8 cellular contexts compared by ENCODE assay signal in the genomic region with DNA sequence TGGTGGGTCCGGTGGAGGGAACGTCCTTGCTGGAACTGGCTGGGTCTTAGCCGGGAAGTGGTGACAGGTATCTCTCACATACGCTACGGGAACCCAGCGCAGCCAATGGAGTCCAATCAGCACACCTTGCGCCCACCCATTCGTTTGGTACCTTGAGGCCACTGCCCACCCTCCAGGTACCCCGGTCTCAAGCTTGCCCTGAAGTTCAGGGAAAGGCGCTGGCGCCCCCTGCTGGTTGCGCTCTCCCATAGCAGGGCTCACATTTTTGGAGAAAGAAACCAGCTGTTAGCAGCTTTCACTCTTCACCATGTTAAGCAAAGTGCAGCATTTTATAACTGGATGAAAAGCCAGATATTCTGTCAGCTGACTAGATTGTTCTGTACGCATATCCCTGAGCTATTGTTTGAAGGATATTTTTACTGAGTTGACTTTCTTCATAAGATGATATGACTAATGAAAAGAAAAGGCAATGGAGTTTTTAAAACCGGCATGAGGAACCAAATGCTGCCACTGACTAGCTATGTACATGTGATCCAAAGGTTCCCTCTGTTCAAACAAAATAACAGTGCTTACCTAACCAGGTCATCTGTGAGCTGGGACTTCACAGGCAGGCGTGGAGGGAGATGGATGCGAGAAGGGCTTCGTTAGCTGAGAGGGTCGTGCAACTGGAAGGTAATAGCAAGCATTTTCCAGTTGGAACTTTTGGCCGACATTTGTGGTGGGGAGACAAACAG. TPM values are rescaled to one million over a fixed set of nuclear protein-coding genes. Genes with fewer than 3 reads are reported as not detected.
A peak's percentile ranks its signal among the peaks of the same experiment; 100 is the strongest.
DNase-seq lines count a peak whose midpoint lies in the region; ATAC-seq and TF ChIP-seq lines count a peak whose summit lies in the region.

No MANE protein-coding gene starts in this region.

- no peak overlapping the region for H3K9ac ChIP-seq in mammary epithelial cell (ENCODE audit: insufficient read depth, low read length)

- H3K27me3 Mint-ChIP-seq in activated CD8-positive, alpha-beta memory T cell treated with anti-CD3 and anti-CD28 coated beads, Interleukin-2, amount 10 ng/mL, durations not matched to agents 7 days and 5 days, result peaks cover 22% of the 10 kb centered on the region
- peaks cover 50% of the 10 kb centered on the region for H3K27me3 Mint-ChIP-seq in neural crest cell (ENCODE audit: low read depth)

- H3K27me3 ChIP-seq in mammary epithelial cell (ENCODE audit: insufficient read depth, low read length), result no peaks in the 10 kb centered on the region

- intact Hi-C loops in mammary epithelial cell (cut with micrococcal nuclease), result loop anchor here (10.0 kb wide), 1 partner anchor 78 kb away; no protein-coding TSS in a partner anchor

- no peaks in the 10 kb centered on the region for H4K20me1 ChIP-seq in mammary epithelial cell (ENCODE audit: insufficient read depth, low read length)

- H3K4me3 ChIP-seq in mammary epithelial cell (replicated peaks in 1 of 3; ENCODE audit: insufficient read depth in 1 of 3, low read depth in 2 of 3, low read length in 3 of 3), result no peak overlapping the region

- no peaks in the 10 kb centered on the region for H3K9me3 ChIP-seq in mammary epithelial cell (replicated peaks; ENCODE audit: insufficient read depth, low read length)

- peak; percentile 44 for DNase-seq in activated CD8-positive, alpha-beta memory T cell treated with anti-CD3 and anti-CD28 coated beads, Interleukin-2, amount 10 ng/mL, durations not matched to agents 7 days and 5 days
- no peak for DNase-seq in activated CD8-positive, alpha-beta memory T cell treated with anti-CD3 and anti-CD28 coated beads for 24 hours
- peak; percentile 6 for DNase-seq in KG1 (lab: John Stamatoyannopoulos, UW)
- DNase-seq in mammary epithelial cell, result no peak
- peak; percentile 57 for DNase-seq in neural crest cell (ENCODE audit: low read depth, low spot score)

- 40% methylated on average over 17 of the region's 19 CpGs for WGBS in mammary epithelial cell (ENCODE audit: low coverage, missing lambda C conversion rate)

- BruUV-seq in mammary epithelial cell (replicated peaks; lab: Mats Ljungman, UMichigan), result no TSS peak

- dilution Hi-C loops in mammary epithelial cell (cut with HindIII; ENCODE audit: low sequenced_read_pairs), result no loop called here

- no peak for ATAC-seq in activated CD8-positive, alpha-beta memory T cell treated with anti-CD3 and anti-CD28 coated beads, Interleukin-2, amount 10 ng/mL, durations not matched to agents 7 days and 5 days
- ATAC-seq in HG02938 (IDR thresholded peaks at IDR 0.05; ENCODE audit: unreplicated experiment) (no peak), GM21526 (IDR thresholded peaks at IDR 0.05; ENCODE audit: low FRiP score, unreplicated experiment) (no peak), GM19467 (IDR thresholded peaks at IDR 0.05; ENCODE audit: unreplicated experiment) (no peak)

- no peaks in the 10 kb centered on the region for H3K9me3 Mint-ChIP-seq in activated CD8-positive, alpha-beta memory T cell treated with anti-CD3 and anti-CD28 coated beads, Interleukin-2, amount 10 ng/mL, durations not matched to agents 7 days and 5 days (ENCODE audit: low read depth)
- no peaks in the 10 kb centered on the region for H3K9me3 Mint-ChIP-seq in neural crest cell

- H3K27ac Mint-ChIP-seq in activated CD8-positive, alpha-beta memory T cell treated with anti-CD3 and anti-CD28 coated beads, Interleukin-2, amount 10 ng/mL, durations not matched to agents 7 days and 5 days, result no peak overlapping the region
- no peak overlapping the region for H3K27ac Mint-ChIP-seq in neural crest cell (ENCODE audit: unreplicated experiment)

- H3K36me3 Mint-ChIP-seq in activated CD8-positive, alpha-beta memory T cell treated with anti-CD3 and anti-CD28 coated beads, Interleukin-2, amount 10 ng/mL, durations not matched to agents 7 days and 5 days, result no peaks in the 10 kb centered on the region
- H3K36me3 Mint-ChIP-seq in neural crest cell (ENCODE audit: low read depth), result no peaks in the 10 kb centered on the region

- CTCF ChIA-PET in activated CD8-positive, alpha-beta memory T cell treated with anti-CD3 and anti-CD28 coated beads, Interleukin-2, amount 10 ng/mL, durations not matched to agents 7 days and 5 days (lab: Charles Lee), result interaction anchor here (0.6 to 1.2 kb wide), 8 partner anchors 8 to 165 kb away, joined by 3 to 7 read pairs (median 3); no protein-coding TSS in a partner anchor
- CTCF ChIA-PET in mammary epithelial cell (lab: Charles Lee; ENCODE audit: low non-redundant PET), result interaction anchor here (0.6 kb wide), 2 partner anchors 76 to 241 kb away, joined by 3 to 5 read pairs; no protein-coding TSS in a partner anchor

- no peak overlapping the region for H3K4me2 ChIP-seq in mammary epithelial cell (ENCODE audit: insufficient read depth, low read depth, low read length)

- in situ Hi-C loops in mammary epithelial cell (cut with MboI; ENCODE audit: low sequenced_read_pairs in 2 of 2), result loop anchor here in 1 of 2 donors (25.0 kb wide), 1 partner anchor 196 kb away; no protein-coding TSS in a partner anchor

- H3K36me3 ChIP-seq in mammary epithelial cell (ENCODE audit: insufficient read depth, low read length), result no peaks in the 10 kb centered on the region

- H3K79me2 ChIP-seq in mammary epithelial cell (ENCODE audit: insufficient read depth, low read length), result no peaks in the 10 kb centered on the region

- no peaks in the 10 kb centered on the region for H3K4me1 ChIP-seq in mammary epithelial cell (ENCODE audit: insufficient read depth, low read length)

- no peak overlapping the region for H3K4me3 Mint-ChIP-seq in activated CD8-positive, alpha-beta memory T cell treated with anti-CD3 and anti-CD28 coated beads, Interleukin-2, amount 10 ng/mL, durations not matched to agents 7 days and 5 days
- no peak overlapping the region for H3K4me3 Mint-ChIP-seq in neural crest cell

- H3K4me1 Mint-ChIP-seq in activated CD8-positive, alpha-beta memory T cell treated with anti-CD3 and anti-CD28 coated beads, Interleukin-2, amount 10 ng/mL, durations not matched to agents 7 days and 5 days, result no peaks in the 10 kb centered on the region
- H3K4me1 Mint-ChIP-seq in neural crest cell, result no peaks in the 10 kb centered on the region

- H3K27ac ChIP-seq in mammary epithelial cell (ENCODE audit: insufficient read depth, low read depth, low read length), result no peak overlapping the region

- TF ChIP-seq CTCF in mammary epithelial cell (conservative IDR thresholded peaks at IDR 0.05 in 1 of 2, IDR thresholded peaks at IDR 0.05 in 1 of 2; ENCODE audit: extremely low read depth in 1 of 2, insufficient read depth in 1 of 2, low read depth in 1 of 2, low read length in 2 of 2) (peak; percentile 87 to 90), neural crest cell (conservative IDR thresholded peaks at IDR 0.05) (peak; percentile 85)

- H2AFZ ChIP-seq in mammary epithelial cell (ENCODE audit: low read depth, low read length), result no peak overlapping the region

RNA-seq across cellular contexts. Expression of a gene that starts 43.7 kb away (rescaled TPM):
- not detected for total RNA-seq in activated CD8-positive, alpha-beta memory T cell treated with anti-CD3 and anti-CD28 coated beads, Interleukin-2, amount 10 ng/mL, durations not matched to agents 7 days and 5 days
- total RNA-seq in mammary epithelial cell, result not detected
- polyA plus RNA-seq in mammary epithelial cell, result 0.03 TPM
- not detected for polyA minus RNA-seq in mammary epithelial cell
- total RNA-seq in neural crest cell, result 0.33 TPM in 1 of 2 replicates, not detected in the other

Comparison
In these comparisons a context has a peak if more than half of its experiments do, and no peak if none do; other contexts are left out.
1. DNase-seq: peak in activated CD8-positive, alpha-beta memory T cell treated with anti-CD3 and anti-CD28 coated beads, Interleukin-2, amount 10 ng/mL, durations not matched to agents 7 days and 5 days (single experiment), KG1 (single experiment) and neural crest cell (single experiment); none in activated CD8-positive, alpha-beta memory T cell treated with anti-CD3 and anti-CD28 coated beads for 24 hours (single experiment) and mammary epithelial cell (single experiment).